9 cellular contexts compared by ENCODE assay signal in genomic region chr17:68509151-68510057, GRCh38. TPM values are rescaled to one million over a fixed set of nuclear protein-coding genes. Genes with fewer than 3 reads are reported as not detected.
A peak's percentile ranks its signal among the peaks of the same experiment; 100 is the strongest.
DNase-seq lines count a peak whose midpoint lies in the region; ATAC-seq lines count a peak whose summit lies in the region.
"Had no signal": no experiment of that assay in that cellular context is flagged by ENCODE, and none has a peak within 500 bp of the region (broad histone marks: within the 10 kb centered on the region; RNA-seq: fewer than 3 reads in every experiment).

No MANE protein-coding gene starts in this region.

- DNase-seq in DMS 273 (lab: John Stamatoyannopoulos, UW; ENCODE audit: unreplicated experiment) (peak; percentile 65), NCI-H1092 (lab: John Stamatoyannopoulos, UW) (peak; percentile 61), mesenchymal stem cell (no peak), D341Med (ENCODE audit: low spot score) (no peak)
- no peak for DNase-seq in activated T-helper 2 cell treated with anti-CD3 and anti-CD28 coated beads, Interferon-gamma antibody, Interleukin-2, Interleukin-4, amounts not matched to agents 10 μg/mL and 5 μg/mL and 100 μg/mL, durations not matched to agents 14 hours and 24 hours and 36 hours (ENCODE audit: low spot score)
- no peak for DNase-seq in activated CD4-positive, CD25-positive, alpha-beta regulatory T cell (lab: John Stamatoyannopoulos, UW)
- no peak for DNase-seq in activated T-cell treated with anti-CD3 and anti-CD28 coated beads, Interleukin-2, amount 50 U/mL, for 24 hours
- DNase-seq: activated CD4-positive, alpha-beta T cell treated with anti-CD3 and anti-CD28 coated beads for 1 hour had no signal

- no peak for ATAC-seq in GM19328 (IDR thresholded peaks at IDR 0.05; ENCODE audit: unreplicated experiment)

- peaks cover 3% of the 10 kb centered on the region for H3K4me1 ChIP-seq in mesenchymal stem cell (ENCODE audit: control insufficient read depth, insufficient read depth, low read depth, low read length)

- peak overlapping the region; percentile 61 for H3K27ac Mint-ChIP-seq in activated T-helper 2 cell treated with anti-CD3 and anti-CD28 coated beads, Interferon-gamma antibody, Interleukin-2, Interleukin-4, amounts not matched to agents 10 μg/mL and 5 μg/mL and 100 μg/mL, durations not matched to agents 14 hours and 24 hours and 36 hours
- H3K27ac Mint-ChIP-seq in activated T-cell treated with anti-CD3 and anti-CD28 coated beads, Interleukin-2, amount 50 U/mL, for 24 hours, result no peak overlapping the region

- H3K9ac ChIP-seq in mesenchymal stem cell (ENCODE audit: low read length), result no peak overlapping the region

- H3K9me3 ChIP-seq in mesenchymal stem cell (ENCODE audit: control insufficient read depth, low read length), result no peaks in the 10 kb centered on the region

- H3K36me3 Mint-ChIP-seq in activated T-helper 2 cell treated with anti-CD3 and anti-CD28 coated beads, Interferon-gamma antibody, Interleukin-2, Interleukin-4, amounts not matched to agents 10 μg/mL and 5 μg/mL and 100 μg/mL, durations not matched to agents 14 hours and 24 hours and 36 hours (ENCODE audit: low read depth), result peaks cover 15% of the 10 kb centered on the region
- peaks cover 15% of the 10 kb centered on the region for H3K36me3 Mint-ChIP-seq in activated T-cell treated with anti-CD3 and anti-CD28 coated beads, Interleukin-2, amount 50 U/mL, for 24 hours (ENCODE audit: low read depth)

- H3K14ac ChIP-seq in mesenchymal stem cell (ENCODE audit: low read length in 2 of 2), result no peak overlapping the region

- no peak overlapping the region for H3K4me2 ChIP-seq in mesenchymal stem cell (ENCODE audit: low read length, poor library complexity, severe bottlenecking)

- peaks cover 50% of the 10 kb centered on the region for H3K4me1 Mint-ChIP-seq in activated T-helper 2 cell treated with anti-CD3 and anti-CD28 coated beads, Interferon-gamma antibody, Interleukin-2, Interleukin-4, amounts not matched to agents 10 μg/mL and 5 μg/mL and 100 μg/mL, durations not matched to agents 14 hours and 24 hours and 36 hours (ENCODE audit: low read depth)
- H3K4me1 Mint-ChIP-seq in activated T-cell treated with anti-CD3 and anti-CD28 coated beads, Interleukin-2, amount 50 U/mL, for 24 hours (ENCODE audit: low read depth), result peaks cover 37% of the 10 kb centered on the region

- H3K9me3 Mint-ChIP-seq in activated T-helper 2 cell treated with anti-CD3 and anti-CD28 coated beads, Interferon-gamma antibody, Interleukin-2, Interleukin-4, amounts not matched to agents 10 μg/mL and 5 μg/mL and 100 μg/mL, durations not matched to agents 14 hours and 24 hours and 36 hours, result no peaks in the 10 kb centered on the region
- no peaks in the 10 kb centered on the region for H3K9me3 Mint-ChIP-seq in activated T-cell treated with anti-CD3 and anti-CD28 coated beads, Interleukin-2, amount 50 U/mL, for 24 hours

- H3K27ac ChIP-seq in mesenchymal stem cell (ENCODE audit: low read length, poor library complexity, severe bottlenecking), result no peak overlapping the region

- H3K27me3 ChIP-seq in mesenchymal stem cell (ENCODE audit: control insufficient read depth in 1 of 2, insufficient read depth in 1 of 2, low read length in 2 of 2), result no peaks in the 10 kb centered on the region

- peak overlapping the region in 1 of 2 experiments; percentile 27 for H2BK12ac ChIP-seq in mesenchymal stem cell (ENCODE audit: low read length in 2 of 2)

- H3K27me3 Mint-ChIP-seq in activated T-helper 2 cell treated with anti-CD3 and anti-CD28 coated beads, Interferon-gamma antibody, Interleukin-2, Interleukin-4, amounts not matched to agents 10 μg/mL and 5 μg/mL and 100 μg/mL, durations not matched to agents 14 hours and 24 hours and 36 hours (ENCODE audit: low read depth), result no peaks in the 10 kb centered on the region
- no peaks in the 10 kb centered on the region for H3K27me3 Mint-ChIP-seq in activated T-cell treated with anti-CD3 and anti-CD28 coated beads, Interleukin-2, amount 50 U/mL, for 24 hours

- no peak overlapping the region for H3K18ac ChIP-seq in mesenchymal stem cell (ENCODE audit: low read depth in 1 of 2, low read length in 2 of 2)

- WGBS in mesenchymal stem cell, result 83% methylated on average over 9 of the region's 9 CpGs

- H2BK15ac ChIP-seq in mesenchymal stem cell (ENCODE audit: low read depth, poor library complexity, severe bottlenecking), result no peak overlapping the region

- H4K91ac ChIP-seq in mesenchymal stem cell (ENCODE audit: low read length), result no peak overlapping the region

- H3K4me3 ChIP-seq in mesenchymal stem cell (ENCODE audit: insufficient read depth in 1 of 2, low read depth in 1 of 2, low read length in 2 of 2), result no peak overlapping the region

- no peak overlapping the region for H2AFZ ChIP-seq in mesenchymal stem cell (ENCODE audit: low read depth, low read length)

- peak overlapping the region; percentile 18 for H3K4me3 Mint-ChIP-seq in activated T-helper 2 cell treated with anti-CD3 and anti-CD28 coated beads, Interferon-gamma antibody, Interleukin-2, Interleukin-4, amounts not matched to agents 10 μg/mL and 5 μg/mL and 100 μg/mL, durations not matched to agents 14 hours and 24 hours and 36 hours (ENCODE audit: low read depth)
- H3K4me3 Mint-ChIP-seq in activated T-cell treated with anti-CD3 and anti-CD28 coated beads, Interleukin-2, amount 50 U/mL, for 24 hours, result no peak overlapping the region

- intact Hi-C loops in activated T-helper 2 cell treated with anti-CD3 and anti-CD28 coated beads, Interferon-gamma antibody, Interleukin-2, Interleukin-4, amounts not matched to agents 10 μg/mL and 5 μg/mL and 100 μg/mL, durations not matched to agents 14 hours and 24 hours and 36 hours (cut with micrococcal nuclease), result no loop called here

- peak overlapping the region in 1 of 2 experiments; percentile 6 for H3K23ac ChIP-seq in mesenchymal stem cell (ENCODE audit: low read length in 2 of 2)

- H2BK5ac ChIP-seq in mesenchymal stem cell (ENCODE audit: low read depth, low read length, poor library complexity, severe bottlenecking), result no peak overlapping the region

- peak overlapping the region; percentile 17 for H4K8ac ChIP-seq in mesenchymal stem cell (ENCODE audit: low read length)

- no peak overlapping the region for H2AK5ac ChIP-seq in mesenchymal stem cell (ENCODE audit: low read length, severe bottlenecking)

- H3K4ac ChIP-seq in mesenchymal stem cell (ENCODE audit: low read depth in 1 of 2, low read length in 2 of 2), result peak overlapping the region in 1 of 2 experiments; percentile 13

- H3K79me1 ChIP-seq in mesenchymal stem cell (replicated peaks; ENCODE audit: low read length, poor library complexity, severe bottlenecking), result peaks cover 3% of the 10 kb centered on the region

- no peak overlapping the region for H2BK120ac ChIP-seq in mesenchymal stem cell (ENCODE audit: low read depth, low read length)

- no peaks in the 10 kb centered on the region for H3K36me3 ChIP-seq in mesenchymal stem cell (ENCODE audit: control insufficient read depth in 1 of 2, insufficient read depth in 2 of 2, low read depth in 1 of 2, low read length in 2 of 2)

RNA-seq across cellular contexts. Expression of gene PRKAR1A, which starts 2.8 kb away (rescaled TPM):
- total RNA-seq in activated T-helper 2 cell treated with anti-CD3 and anti-CD28 coated beads, Interferon-gamma antibody, Interleukin-2, Interleukin-4, amounts not matched to agents 10 μg/mL and 5 μg/mL and 100 μg/mL, durations not matched to agents 14 hours and 24 hours and 36 hours, result 263 and 265 TPM in 2 replicates
- polyA plus RNA-seq in mesenchymal stem cell (2013, experiment 1 of 2), result 168 TPM
- polyA plus RNA-seq in mesenchymal stem cell (2013, experiment 2 of 2), result 173 TPM

RNA-seq across cellular contexts. Expression of gene WIPI1, which starts 52.1 kb away (rescaled TPM):
- total RNA-seq in activated T-helper 2 cell treated with anti-CD3 and anti-CD28 coated beads, Interferon-gamma antibody, Interleukin-2, Interleukin-4, amounts not matched to agents 10 μg/mL and 5 μg/mL and 100 μg/mL, durations not matched to agents 14 hours and 24 hours and 36 hours, result 14.0 and 15.7 TPM in 2 replicates
- polyA plus RNA-seq in mesenchymal stem cell (2013, experiment 1 of 2), result 197 TPM
- 194 TPM for polyA plus RNA-seq in mesenchymal stem cell (2013, experiment 2 of 2)

Comparison
In these comparisons a context has a peak if more than half of its experiments do, and no peak if none do; other contexts are left out.
1. DNase-seq: peak in DMS 273 (single experiment) and NCI-H1092 (single experiment); none in activated T-helper 2 cell treated with anti-CD3 and anti-CD28 coated beads, Interferon-gamma antibody, Interleukin-2, Interleukin-4, amounts not matched to agents 10 μg/mL and 5 μg/mL and 100 μg/mL, durations not matched to agents 14 hours and 24 hours and 36 hours (single experiment), mesenchymal stem cell (single experiment), D341Med (single experiment), activated CD4-positive, CD25-positive, alpha-beta regulatory T cell (0 of 4) and activated T-cell treated with anti-CD3 and anti-CD28 coated beads, Interleukin-2, amount 50 U/mL, for 24 hours (single experiment).